ENCODE assay signal across 8 cellular contexts in the genomic region with DNA sequence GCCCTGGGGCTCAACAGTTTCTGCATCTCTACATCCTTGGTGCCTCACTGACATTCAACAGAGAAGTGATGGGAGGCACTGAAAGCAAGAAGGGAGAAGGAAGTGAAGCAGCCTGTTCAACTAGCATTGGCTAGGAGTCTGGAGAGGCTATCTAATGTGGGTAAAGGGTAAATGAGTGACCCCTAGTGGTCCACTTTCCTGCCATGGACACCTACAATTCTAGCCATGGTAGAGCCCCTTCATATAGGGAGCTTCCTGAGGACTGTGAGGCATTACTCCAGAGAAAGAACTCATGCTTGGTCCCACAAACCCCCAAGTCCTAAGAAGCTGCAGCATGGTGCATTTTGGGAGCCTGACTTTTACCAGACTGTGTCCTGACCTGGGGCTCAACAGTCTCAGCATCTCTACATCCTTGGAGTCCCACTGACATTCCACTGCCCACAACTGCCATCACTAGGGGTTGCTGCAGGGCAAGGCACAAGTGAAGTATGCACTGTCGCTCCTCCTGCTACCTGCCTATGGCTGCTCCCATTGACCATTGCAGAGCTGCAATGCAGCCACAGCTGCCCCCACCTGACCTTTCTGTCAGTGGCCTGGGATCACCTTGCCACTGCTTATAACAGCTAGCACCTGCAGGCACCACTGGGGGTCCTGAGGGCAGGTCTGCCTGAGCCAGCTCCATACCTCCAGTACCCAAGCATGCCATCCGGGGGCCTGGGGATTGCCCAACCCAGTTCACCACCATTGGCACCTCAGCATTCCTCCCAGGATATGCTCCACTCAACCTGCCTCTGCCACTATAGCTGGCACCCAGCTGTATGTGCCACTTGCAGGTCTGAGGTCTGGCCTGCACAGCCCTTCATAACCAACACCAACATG. TPM values are rescaled to one million over a fixed set of nuclear protein-coding genes. Genes with fewer than 3 reads are reported as not detected.
DNase-seq lines count a peak whose midpoint lies in the region; ATAC-seq and TF ChIP-seq lines count a peak whose summit lies in the region.

No MANE protein-coding gene starts in this region.

- H3K4me1 Mint-ChIP-seq in activated CD4-positive, alpha-beta T cell treated with anti-CD3 and anti-CD28 coated beads, Interleukin-2, amount 10 ng/mL, durations not matched to agents 24 days and 14 days = peaks cover 39% of the 10 kb centered on the region
- no peaks in the 10 kb centered on the region for H3K4me1 Mint-ChIP-seq in endothelial cell (ENCODE audit: unreplicated experiment)

- no peak overlapping the region for H3K27ac ChIP-seq in parathyroid adenoma

- H3K9me3 ChIP-seq in parathyroid adenoma (ENCODE audit: control insufficient read depth, low read length) = no peaks in the 10 kb centered on the region

- no peak overlapping the region for H3K4me3 Mint-ChIP-seq in activated CD4-positive, alpha-beta T cell treated with anti-CD3 and anti-CD28 coated beads, Interleukin-2, amount 10 ng/mL, durations not matched to agents 24 days and 14 days
- H3K4me3 Mint-ChIP-seq in endothelial cell (ENCODE audit: unreplicated experiment) = no peak overlapping the region

- intact Hi-C loops in activated CD4-positive, alpha-beta T cell treated with anti-CD3 and anti-CD28 coated beads, Interleukin-2, amount 10 ng/mL, durations not matched to agents 24 days and 14 days (cut with micrococcal nuclease) = no loop called here

- no peak overlapping the region for H3K27ac Mint-ChIP-seq in activated CD4-positive, alpha-beta T cell treated with anti-CD3 and anti-CD28 coated beads, Interleukin-2, amount 10 ng/mL, durations not matched to agents 24 days and 14 days
- H3K27ac Mint-ChIP-seq in endothelial cell (ENCODE audit: unreplicated experiment) = no peak overlapping the region

- no peaks in the 10 kb centered on the region for H3K79me2 ChIP-seq in parathyroid adenoma

- DNase-seq in activated CD4-positive, alpha-beta T cell treated with anti-CD3 and anti-CD28 coated beads, Interleukin-2, amount 10 ng/mL, durations not matched to agents 24 days and 14 days = peak; percentile 64
- no peak for DNase-seq in activated CD4-positive, alpha-beta T cell treated with anti-CD3 and anti-CD28 coated beads, Interleukin-2, amount 50 U/mL, for 4 hours
- DNase-seq in NCI-H460 (ENCODE audit: extremely low read depth, low read depth) (peak; percentile 16), endothelial cell (ENCODE audit: low spot score) (peak; percentile 26)
- no peak for DNase-seq in stimulated activated CD8-positive, alpha-beta memory T cell treated with anti-CD3 and anti-CD28 coated beads, Interleukin-4, amount 100 ng/mL, for 48 hours
- no peak for DNase-seq in activated CD8-positive, alpha-beta memory T cell treated with anti-CD3 and anti-CD28 coated beads, Interleukin-2, amount 50 U/mL, for 4 hours

- H3K4me1 ChIP-seq in parathyroid adenoma = no peaks in the 10 kb centered on the region

- H3K27me3 ChIP-seq in parathyroid adenoma (ENCODE audit: control insufficient read depth, insufficient read depth, low read length) = no peaks in the 10 kb centered on the region

- no peak overlapping the region for H2AFZ ChIP-seq in parathyroid adenoma

- H3K36me3 Mint-ChIP-seq in activated CD4-positive, alpha-beta T cell treated with anti-CD3 and anti-CD28 coated beads, Interleukin-2, amount 10 ng/mL, durations not matched to agents 24 days and 14 days (ENCODE audit: low read depth) = peaks cover 16% of the 10 kb centered on the region
- H3K36me3 Mint-ChIP-seq in endothelial cell (ENCODE audit: low read depth, unreplicated experiment) = no peaks in the 10 kb centered on the region

- no peak overlapping the region for H3K4me2 ChIP-seq in parathyroid adenoma (ENCODE audit: low read length)

- H3K9ac ChIP-seq in parathyroid adenoma = no peak overlapping the region

- H3K36me3 ChIP-seq in parathyroid adenoma (ENCODE audit: control insufficient read depth, insufficient read depth, low read length) = no peaks in the 10 kb centered on the region

- no peak for ATAC-seq in HG03045 (IDR thresholded peaks at IDR 0.05; ENCODE audit: unreplicated experiment)

- TF ChIP-seq CTCF in endothelial cell (IDR thresholded peaks at IDR 0.05; ENCODE audit: unreplicated experiment) (peak; percentile 32), parathyroid adenoma (IDR thresholded peaks at IDR 0.05) (peak; percentile 40)

- no peak overlapping the region for H3K4me3 ChIP-seq in parathyroid adenoma (ENCODE audit: low read depth, low read length)

- H3K9me3 Mint-ChIP-seq in activated CD4-positive, alpha-beta T cell treated with anti-CD3 and anti-CD28 coated beads, Interleukin-2, amount 10 ng/mL, durations not matched to agents 24 days and 14 days = peaks cover 28% of the 10 kb centered on the region
- no peaks in the 10 kb centered on the region for H3K9me3 Mint-ChIP-seq in endothelial cell (ENCODE audit: unreplicated experiment)

- H3K27me3 Mint-ChIP-seq in activated CD4-positive, alpha-beta T cell treated with anti-CD3 and anti-CD28 coated beads, Interleukin-2, amount 10 ng/mL, durations not matched to agents 24 days and 14 days = no peaks in the 10 kb centered on the region
- no peaks in the 10 kb centered on the region for H3K27me3 Mint-ChIP-seq in endothelial cell (ENCODE audit: unreplicated experiment)

RNA-seq across cellular contexts. Expression of a gene that starts 44.1 kb away (rescaled TPM):
- total RNA-seq in activated CD4-positive, alpha-beta T cell treated with anti-CD3 and anti-CD28 coated beads, Interleukin-2, amount 10 ng/mL, durations not matched to agents 24 days and 14 days = 274 and 277 TPM in 2 replicates
- total RNA-seq in NCI-H460 (2014; rRNA removed; shearing (Covaris generic)) = 73.8 and 82.0 TPM in 2 replicates
- polyA plus RNA-seq in NCI-H460 (2014; cell fraction: nucleus; rRNA removed) = 14.3 and 25.1 TPM in 2 replicates
- 32.6 TPM for total RNA-seq in endothelial cell (ENCODE audit: unreplicated experiment)

Comparison
In these comparisons a context has a peak if more than half of its experiments do, and no peak if none do; other contexts are left out.
1. DNase-seq: peak in activated CD4-positive, alpha-beta T cell treated with anti-CD3 and anti-CD28 coated beads, Interleukin-2, amount 10 ng/mL, durations not matched to agents 24 days and 14 days (single experiment), NCI-H460 (single experiment) and endothelial cell (single experiment); none in activated CD4-positive, alpha-beta T cell treated with anti-CD3 and anti-CD28 coated beads, Interleukin-2, amount 50 U/mL, for 4 hours (0 of 2), stimulated activated CD8-positive, alpha-beta memory T cell treated with anti-CD3 and anti-CD28 coated beads, Interleukin-4, amount 100 ng/mL, for 48 hours (single experiment) and activated CD8-positive, alpha-beta memory T cell treated with anti-CD3 and anti-CD28 coated beads, Interleukin-2, amount 50 U/mL, for 4 hours (single experiment).